In the genomic region with DNA sequence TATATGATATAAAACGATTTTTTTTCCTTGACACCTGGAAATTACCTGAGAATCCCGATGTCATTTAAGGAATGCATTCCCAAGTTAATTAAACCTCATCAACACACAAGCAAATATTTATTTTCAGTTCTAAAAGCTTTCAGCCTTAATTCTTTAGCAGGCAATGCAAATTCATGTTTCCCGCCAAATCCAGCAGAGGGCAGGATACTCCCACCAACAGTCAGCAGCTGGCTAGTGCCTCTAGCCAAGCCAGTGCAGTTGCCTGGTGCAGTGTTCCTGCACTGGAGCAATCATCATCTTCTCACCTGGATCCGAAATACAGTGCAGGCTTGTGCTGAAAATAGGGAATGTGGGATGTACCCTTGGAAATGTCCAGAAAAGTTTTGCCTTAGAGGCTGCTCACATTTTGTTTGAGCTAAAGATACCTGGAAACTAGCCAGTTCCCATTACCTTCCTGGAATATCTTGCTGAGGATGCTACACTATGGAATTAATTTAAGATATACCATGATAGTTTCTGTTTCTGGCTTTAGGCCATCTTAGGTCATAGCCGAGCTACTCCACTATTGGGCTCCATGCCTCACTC, we compare ENCODE assay signal across 8 cellular contexts. TPM values are rescaled to one million over a fixed set of nuclear protein-coding genes. Genes with fewer than 3 reads are reported as not detected.
A peak's percentile ranks its signal among the peaks of the same experiment; 100 is the strongest.
DNase-seq lines count a peak whose midpoint lies in the region; ATAC-seq, FAIRE-seq and TF ChIP-seq lines count a peak whose summit lies in the region.

No MANE protein-coding gene starts in this region.

- H3K27ac ChIP-seq in mammary epithelial cell (ENCODE audit: insufficient read depth, low read depth, low read length) (no peak overlapping the region), kidney (ENCODE audit: low read depth in 2 of 2, low read length in 2 of 2) (no peak overlapping the region)

- 1% methylated on average over 5 of the region's 5 CpGs for WGBS in mammary epithelial cell (ENCODE audit: low coverage, missing lambda C conversion rate)

- H3K9ac ChIP-seq in mammary epithelial cell (ENCODE audit: insufficient read depth, low read length) (no peak overlapping the region), kidney (ENCODE audit: low read length in 2 of 2) (no peak overlapping the region)

- H3K9me3 ChIP-seq in mammary epithelial cell (replicated peaks; ENCODE audit: insufficient read depth, low read length) (no peaks in the 10 kb centered on the region), kidney (ENCODE audit: control insufficient read depth in 1 of 2, low read length in 2 of 2) (no peaks in the 10 kb centered on the region)

- H4K20me1 ChIP-seq in mammary epithelial cell (ENCODE audit: insufficient read depth, low read length), result no peaks in the 10 kb centered on the region

- no peaks in the 10 kb centered on the region for H3K79me2 ChIP-seq in mammary epithelial cell (ENCODE audit: insufficient read depth, low read length)

- H3K4me2 ChIP-seq in mammary epithelial cell (ENCODE audit: insufficient read depth, low read depth, low read length), result no peak overlapping the region

- dilution Hi-C loops in mammary epithelial cell (cut with HindIII; ENCODE audit: low sequenced_read_pairs), result no loop called here

- CTCF ChIA-PET in WTC11 (lab: Charles Lee) (interaction anchor here (0.6 to 1.8 kb wide), 16 partner anchors 9 to 515 kb away, joined by 3 to 17 read pairs (median 4); partner anchors contain the start of gene ACVR1C), mammary epithelial cell (lab: Charles Lee; ENCODE audit: low non-redundant PET) (interaction anchor here (0.6 kb wide), 1 partner anchor 1393 kb away, joined by 3 read pairs; no protein-coding TSS in a partner anchor)

- no peak overlapping the region for H3K4me3 ChIP-seq in AG09309 (ENCODE audit: control insufficient read depth, low read depth, low read length)
- H3K4me3 ChIP-seq in mammary epithelial cell (replicated peaks in 1 of 3; ENCODE audit: insufficient read depth in 1 of 3, low read depth in 2 of 3, low read length in 3 of 3), result no peak overlapping the region
- no peak overlapping the region for H3K4me3 ChIP-seq in kidney (ENCODE audit: low read length in 2 of 2)

- in situ Hi-C loops in mammary epithelial cell (cut with MboI; ENCODE audit: low sequenced_read_pairs in 2 of 2), result loop anchor here (10.0 to 25.0 kb wide), 2 partner anchors 513 to 520 kb away; no protein-coding TSS in a partner anchor

- 0 out of 2 replicates have a peak, but pooled peaks cover 4% of the 10 kb centered on the region for H3K4me1 Mint-ChIP-seq in WTC11

- peak; percentile 96 for ATAC-seq in GM18519 (IDR thresholded peaks at IDR 0.05; ENCODE audit: low FRiP score, unreplicated experiment)
- peak; percentile 95 for ATAC-seq in HG02973 (IDR thresholded peaks at IDR 0.05; ENCODE audit: unreplicated experiment)
- peak; percentile 94 for ATAC-seq in WTC11

- intact Hi-C loops in mammary epithelial cell (cut with micrococcal nuclease), result loop anchor here (2.0 kb wide), 1 partner anchor 101 kb away; no protein-coding TSS in a partner anchor
- intact Hi-C loops in kidney (cut with DNase I), result no loop called here

- no peaks in the 10 kb centered on the region for H3K27me3 Mint-ChIP-seq in WTC11 (ENCODE audit: low read depth)

- DNase-seq in AG09309 (ENCODE audit: low read depth), result peak; percentile 29
- DNase-seq in NCI-H2081 treated with DMSO at 0.1 percent for 48 hours (lab: John Stamatoyannopoulos, UW), result peak; percentile 29
- DNase-seq in WTC11 (ENCODE audit: low spot score), result peak; percentile 74
- peak; percentile 48 for DNase-seq in mammary epithelial cell
- DNase-seq in kidney, result peak; percentile 67
- DNase-seq in stimulated activated CD4-positive, alpha-beta T cell treated with anti-CD3 and anti-CD28 coated beads, Interleukin-2, amount 100 ng/mL, for 48 hours, result peak; percentile 58 to 60

- no peaks in the 10 kb centered on the region for H3K36me3 ChIP-seq in mammary epithelial cell (ENCODE audit: insufficient read depth, low read length)
- no peaks in the 10 kb centered on the region for H3K36me3 ChIP-seq in kidney (ENCODE audit: control insufficient read depth in 1 of 2, insufficient read depth in 2 of 2, low read length in 2 of 2)

- H2AFZ ChIP-seq in mammary epithelial cell (ENCODE audit: low read depth, low read length), result no peak overlapping the region

- H3K4me1 ChIP-seq in mammary epithelial cell (ENCODE audit: insufficient read depth, low read length) (no peaks in the 10 kb centered on the region), kidney (ENCODE audit: control insufficient read depth in 1 of 2, insufficient read depth in 1 of 2, low read depth in 1 of 2, low read length in 2 of 2) (peaks cover 0 to 10% of the 10 kb centered on the region in 2 donors)

- H3K27ac Mint-ChIP-seq in WTC11, result no peak overlapping the region

- no peaks in the 10 kb centered on the region for H3K36me3 Mint-ChIP-seq in WTC11

- no peaks in the 10 kb centered on the region for H3K27me3 ChIP-seq in mammary epithelial cell (ENCODE audit: insufficient read depth, low read length)

- no peak overlapping the region for H3K4me3 Mint-ChIP-seq in WTC11

- no TSS peak for BruUV-seq in mammary epithelial cell (replicated peaks; lab: Mats Ljungman, UMichigan)

- TF ChIP-seq CTCF in AG09309 (IDR thresholded peaks at IDR 0.05; ENCODE audit: control insufficient read depth, insufficient read depth, low read depth, low read length, missing control alignments) (peak; percentile 83), WTC11 (IDR thresholded peaks at IDR 0.05) (peak; percentile 62; the same call in 1 of the 2 replicates), mammary epithelial cell (conservative IDR thresholded peaks at IDR 0.05 in 1 of 2, IDR thresholded peaks at IDR 0.05 in 1 of 2; ENCODE audit: extremely low read depth in 1 of 2, insufficient read depth in 1 of 2, low read depth in 1 of 2, low read length in 2 of 2) (peak; percentile 78 to 82), kidney (IDR thresholded peaks at IDR 0.05; ENCODE audit: borderline replicate concordance, extremely low read depth, insufficient read depth) (peak; percentile 81)

- H3K9me3 Mint-ChIP-seq in WTC11, result no peaks in the 10 kb centered on the region

- peak; percentile 37 for FAIRE-seq in kidney (lab: Jason Lieb, UNC)

- POLR2A ChIA-PET in WTC11 (lab: Charles Lee), result no interaction called here

TF ChIP-seq in WTC11, 78 proteins besides CTCF, POLR2A, EP300 and RAD21:
- TF ChIP-seq ZNF232 (CRISPR knock-in tag; IDR thresholded peaks at IDR 0.05), result no peak
- no peak for TF ChIP-seq FOXK1 (CRISPR knock-in tag; IDR thresholded peaks at IDR 0.05)
- TF ChIP-seq STAT6 (CRISPR knock-in tag; conservative IDR thresholded peaks at IDR 0.05; ENCODE audit: low read depth), result no peak
TF ChIP-seq in WTC11: peak in this region for 0.

RNA-seq across cellular contexts. Expression of gene CYTIP, which starts 48.4 kb away (rescaled TPM):
- total RNA-seq in WTC11 (2021) (0.66 to 1.2 TPM (median 0.89 TPM) in 3 replicates), mammary epithelial cell (not detected), kidney (24.0 TPM)
- polyA plus RNA-seq in mammary epithelial cell (not detected), kidney (ENCODE audit: insufficient read depth, low read depth, low replicate concordance) (3.5 TPM)
- polyA minus RNA-seq in mammary epithelial cell, result not detected

Comparison
In these comparisons a context has a peak if more than half of its experiments do, and no peak if none do; other contexts are left out.
1. RNA of gene CYTIP, which starts 48.4 kb away (total RNA-seq): 24.0 TPM in kidney (single experiment); 0.66 to 1.2 TPM in WTC11 and not detected in mammary epithelial cell; every median in the first group is over 10 times any median in the second.
2. Peak in every context shown above with its lines, with median percentiles within 50 percentile points of each other: DNase-seq, CTCF ChIP-seq and ATAC-seq.